ENCODE assay signal across 17 cellular contexts in the genomic region with DNA sequence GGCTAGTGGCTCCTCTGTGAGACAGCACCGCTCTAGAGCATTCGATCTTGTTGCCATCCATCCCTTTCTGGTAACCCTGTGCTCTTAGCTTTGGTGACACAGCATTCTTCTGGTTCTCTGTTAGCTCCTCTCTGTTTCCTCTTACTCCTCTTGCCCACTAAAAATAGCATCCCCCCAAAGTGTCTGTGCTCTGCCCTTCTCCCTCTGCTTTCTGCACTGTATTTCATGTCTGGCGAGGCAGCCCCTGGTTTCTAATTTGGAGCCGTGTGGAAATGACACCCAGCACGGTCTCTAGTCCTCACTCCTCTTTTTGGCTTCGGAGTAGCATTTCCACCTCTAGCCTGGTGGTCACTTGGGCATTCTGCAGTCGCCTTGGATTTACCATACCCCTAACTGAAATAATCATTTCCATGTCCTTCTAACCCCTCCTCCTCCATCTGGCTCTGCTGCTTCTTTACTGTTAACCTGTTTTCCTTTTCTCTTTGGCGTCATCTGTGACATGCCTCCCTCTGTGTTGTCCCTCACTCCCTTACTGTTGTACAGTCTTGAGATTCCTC. TPM values are rescaled to one million over a fixed set of nuclear protein-coding genes. Genes with fewer than 3 reads are reported as not detected.
"Had no signal": no experiment of that assay in that cellular context is flagged by ENCODE, and none has a peak within 500 bp of the region (broad histone marks: within the 10 kb centered on the region; RNA-seq: fewer than 3 reads in every experiment).

No MANE protein-coding gene starts in this region.

- H3K27ac ChIP-seq: ascending aorta, breast epithelium, gastrocnemius medialis, pancreas had no signal

- FAIRE-seq: pancreas had no signal

- H3K4me1 Mint-ChIP-seq: activated naive CD8-positive, alpha-beta T cell treated with anti-CD3 and anti-CD28 coated beads, Interleukin-2, amount 50 U/mL, for 24 hours had no signal

- H3K4me1 ChIP-seq: ascending aorta, breast epithelium, gastrocnemius medialis, pancreas had no signal

- H3K4me3 ChIP-seq: ascending aorta, breast epithelium, gastrocnemius medialis, heart right ventricle, pancreas had no signal

- ATAC-seq: activated CD4-positive, CD25-positive, alpha-beta regulatory T cell treated with anti-CD3 and anti-CD28 coated beads, Interleukin-2, amount 50 U/mL, for 24 hours; activated naive CD8-positive, alpha-beta T cell treated with anti-CD3 and anti-CD28 coated beads, Interleukin-2, amount 50 U/mL, for 24 hours; effector memory CD8-positive, alpha-beta T cell; gastrocnemius medialis; left colon; pancreas had no signal

- H3K9me3 ChIP-seq: ascending aorta, breast epithelium, gastrocnemius medialis, heart right ventricle, pancreas had no signal

- H3K36me3 ChIP-seq: breast epithelium, gastrocnemius medialis, pancreas had no signal

- DNase-seq: activated naive CD4-positive, alpha-beta T cell treated with Interleukin-2 at 50 U/mL for 16 hours; activated naive CD8-positive, alpha-beta T cell treated with anti-CD3 and anti-CD28 coated beads, Interleukin-2, amount 50 U/mL, for 24 hours; dermis blood vessel endothelial cell; effector memory CD8-positive, alpha-beta T cell; gastrocnemius medialis; left colon; mammary epithelial cell; naive B cell; pancreas; stimulated activated CD4-positive, alpha-beta T cell treated with anti-CD3 and anti-CD28 coated beads, Interleukin-12 subunit alpha, Interleukin-12 subunit beta, amount 100 ng/mL, for 4 hours; stimulated activated CD4-positive, alpha-beta T cell treated with anti-CD3 and anti-CD28 coated beads, Interleukin-2, amount 100 ng/mL, for 24 hours had no signal

- H3K27me3 ChIP-seq: ascending aorta, breast epithelium, gastrocnemius medialis, heart right ventricle, pancreas had no signal

- H3K9me3 Mint-ChIP-seq: T-helper 2 cell treated with Interferon-gamma antibody and Interleukin-4, amounts not matched to agents 5 μg/mL and 100 μg/mL, for 36 hours had no signal

- H3K27me3 Mint-ChIP-seq: activated naive CD8-positive, alpha-beta T cell treated with anti-CD3 and anti-CD28 coated beads, Interleukin-2, amount 50 U/mL, for 24 hours had no signal

- H3K27ac Mint-ChIP-seq: activated naive CD8-positive, alpha-beta T cell treated with anti-CD3 and anti-CD28 coated beads, Interleukin-2, amount 50 U/mL, for 24 hours; effector memory CD8-positive, alpha-beta T cell; T-helper 2 cell treated with Interferon-gamma antibody and Interleukin-4, amounts not matched to agents 5 μg/mL and 100 μg/mL, for 36 hours had no signal

- H3K36me3 Mint-ChIP-seq: naive B cell had no signal

- H3K4me3 Mint-ChIP-seq: activated naive CD8-positive, alpha-beta T cell treated with anti-CD3 and anti-CD28 coated beads, Interleukin-2, amount 50 U/mL, for 24 hours; effector memory CD8-positive, alpha-beta T cell; T-helper 2 cell treated with Interferon-gamma antibody and Interleukin-4, amounts not matched to agents 5 μg/mL and 100 μg/mL, for 36 hours had no signal

RNA-seq across cellular contexts. Expression of gene NPR3, which starts 23.8 kb away (rescaled TPM):
- total RNA-seq: activated CD8-positive, alpha-beta memory T cell treated with anti-CD3 and anti-CD28 coated beads for 36 hours had no signal
